In the genomic region with DNA sequence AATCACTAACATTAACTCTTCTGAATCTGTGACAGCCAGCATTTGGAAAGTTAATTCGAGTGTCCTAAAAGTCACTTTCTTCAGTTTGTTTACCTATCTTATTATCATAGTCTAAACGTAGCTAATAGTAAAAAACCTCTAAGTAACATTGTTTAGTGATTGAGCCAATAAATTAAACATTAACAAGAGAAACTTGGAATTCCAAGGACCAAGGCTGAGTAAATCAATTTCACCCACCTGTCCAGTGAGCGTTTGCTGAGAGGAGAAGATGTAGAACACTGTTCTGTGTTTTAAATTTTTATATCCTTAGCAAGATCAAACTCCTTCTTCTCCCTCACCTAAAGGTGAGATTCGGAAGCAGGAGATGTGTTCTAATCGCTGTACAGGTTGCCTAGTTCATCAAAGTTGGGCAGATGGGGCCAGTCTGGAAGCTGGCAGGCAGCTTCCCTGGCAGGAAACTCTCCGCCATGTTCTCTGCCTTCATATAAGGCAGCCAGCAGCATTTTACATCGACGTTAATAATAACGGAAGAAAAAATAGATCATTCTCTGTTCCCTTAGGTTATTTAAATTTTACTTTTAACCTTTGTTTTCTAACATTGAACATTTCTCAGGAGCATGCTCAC, we compare ENCODE assay signal across 26 cellular contexts.
"Had no signal": no experiment of that assay in that cellular context is flagged by ENCODE, and none has a peak within 500 bp of the region (broad histone marks: within the 10 kb centered on the region; RNA-seq: fewer than 3 reads in every experiment).

No MANE protein-coding gene starts in this region.

- H3K4me3 ChIP-seq: breast epithelium, K562 had no signal

- H3K27me3 ChIP-seq: breast epithelium had no signal

- H3K27ac ChIP-seq: breast epithelium had no signal

- H3K4me1 ChIP-seq: breast epithelium had no signal

- FAIRE-seq: K562, TTC549 had no signal

- H3K9me3 ChIP-seq: breast epithelium had no signal

- H3K36me3 ChIP-seq: breast epithelium had no signal

- DNase-seq: activated CD4-positive, alpha-beta memory T cell treated with anti-CD3 and anti-CD28 coated beads for 36 hours; activated CD4-positive, alpha-beta T cell treated with anti-CD3 and anti-CD28 coated beads, Interleukin-2, amount 10 ng/mL, durations not matched to agents 7 days and 5 days; activated CD4-positive, CD25-positive, alpha-beta regulatory T cell; activated CD8-positive, alpha-beta memory T cell treated with anti-CD3 and anti-CD28 coated beads for 24 hours; activated gamma-delta T cell treated with Interleukin-2 at 50 U/mL for 16 hours; activated naive CD4-positive, alpha-beta T cell treated with anti-CD3 and anti-CD28 coated beads, Interleukin-2, amount 10 ng/mL, durations not matched to agents 7 days and 5 days; activated naive CD8-positive, alpha-beta T cell treated with anti-CD3 and anti-CD28 coated beads for 36 hours; activated T-cell treated with anti-CD3 and anti-CD28 coated beads, Interleukin-2, amount 50 U/mL, for 72 hours; caudate nucleus; Karpas-422; MM.1S; NCI-H1105; NCI-H1436; NCI-H1694 treated with DMSO at 0.1 percent for 48 hours; NCI-H2029 treated with DMSO at 0.1 percent for 48 hours; NCI-H345; NCI-H510A; NCI-H526 treated with DMSO at 0.1 percent for 48 hours; NCI-H82; PC-3; SIG-M5; T-helper 17 cell; T-helper 9 cell had no signal

- ATAC-seq: activated T-cell treated with anti-CD3 and anti-CD28 coated beads, Interleukin-2, amount 50 U/mL, for 72 hours; K562; PC-3; T-helper 17 cell had no signal
